20 cellular contexts compared by ENCODE assay signal in the genomic region with DNA sequence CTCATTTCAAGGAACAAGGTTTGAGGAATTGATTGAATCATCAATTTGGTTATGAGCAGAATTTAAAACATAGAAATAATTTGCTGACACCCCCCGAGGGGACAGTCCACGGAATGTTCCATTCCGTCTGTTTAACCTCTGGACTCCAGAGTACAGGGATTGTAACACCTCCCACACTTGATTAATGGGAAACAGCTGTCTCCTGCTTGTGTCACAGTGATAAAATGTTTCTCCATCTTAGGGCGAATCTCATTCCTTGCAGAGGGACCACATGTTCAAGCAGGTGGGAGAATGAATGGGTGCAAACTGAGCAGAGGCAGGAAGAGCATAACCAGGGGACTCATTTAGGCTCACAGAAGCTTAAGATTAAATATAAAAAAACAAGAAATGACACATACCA.
"Had no signal": no experiment of that assay in that cellular context is flagged by ENCODE, and none has a peak within 500 bp of the region (broad histone marks: within the 10 kb centered on the region; RNA-seq: fewer than 3 reads in every experiment).

No MANE protein-coding gene starts in this region.

- H3K4me3 ChIP-seq: K562, SK-N-MC had no signal

- H3K9ac ChIP-seq: KMS-11 had no signal

- H3K4me2 ChIP-seq: KMS-11 had no signal

- DNase-seq: Kasumi-1, MM.1S, NCI-H1436, NCI-H187, NCI-H2029, NCI-H2081 treated with DMSO at 0.1 percent for 48 hours, NCI-H2171, NCI-H226, NCI-H446, NCI-H510A, NCI-H524 treated with DMSO at 0.1 percent for 48 hours, NCI-H69, NCI-H774, PC-3, SHP77 had no signal

- ATAC-seq: K562, Panc1, PC-3 had no signal

- FAIRE-seq: K562 had no signal

- H3K27ac ChIP-seq: KMS-11, RWPE1, SK-N-MC had no signal
